Comparison of ENCODE assay signal across 18 cellular contexts in the genomic region with DNA sequence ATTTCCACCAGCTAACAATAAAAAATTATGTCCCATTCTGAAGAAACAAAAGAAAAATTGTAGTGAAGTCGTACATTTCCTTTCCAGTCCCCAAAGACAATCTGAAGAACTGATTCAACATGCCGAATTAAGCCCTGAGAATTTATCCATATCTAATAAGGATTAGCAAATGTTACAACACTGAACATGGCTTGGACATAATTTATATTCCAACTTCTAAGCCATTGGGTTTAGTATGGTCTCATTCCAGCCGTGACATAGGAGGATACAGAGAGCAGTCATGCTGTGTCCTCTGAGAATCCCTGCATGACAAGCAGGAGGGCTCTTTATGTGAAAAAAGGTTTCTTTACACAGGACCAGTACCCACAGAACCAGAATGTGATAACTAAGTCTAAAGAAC.
A peak's percentile ranks its signal among the peaks of the same experiment; 100 is the strongest.
DNase-seq lines count a peak whose midpoint lies in the region; ATAC-seq and TF ChIP-seq lines count a peak whose summit lies in the region.
"Had no signal": no experiment of that assay in that cellular context is flagged by ENCODE, and none has a peak within 500 bp of the region (broad histone marks: within the 10 kb centered on the region; RNA-seq: fewer than 3 reads in every experiment).

No MANE protein-coding gene starts in this region.

- ATAC-seq in gastroesophageal sphincter (peak; percentile 19), sciatic nerve (peak; percentile 39), lower lobe of right lung (no peak)
- ATAC-seq: PC-3 had no signal

- no peaks in the 10 kb centered on the region for H3K9me3 ChIP-seq in BLaER1 treated with 17β-estradiol and CSF1 and Interleukin-3, amounts not matched to agents 10 nM and 100 nM (replicated peaks in 1 of 11)
- H3K9me3 ChIP-seq in OCI-LY1 (ENCODE audit: low read length) (no peaks in the 10 kb centered on the region), gastroesophageal sphincter (no peaks in the 10 kb centered on the region), lower lobe of right lung (no peaks in the 10 kb centered on the region)
- H3K9me3 ChIP-seq: MG63 had no signal

- intact Hi-C loops in sciatic nerve (cut with DNase I), result no loop called here
- intact Hi-C loops in lower lobe of right lung (cut with DNase I), result no loop called here

- no peak overlapping the region for H3K4me3 ChIP-seq in BLaER1 treated with 17β-estradiol and CSF1 and Interleukin-3, amounts not matched to agents 10 nM and 100 nM
- no peak overlapping the region for H3K4me3 ChIP-seq in OCI-LY1 (ENCODE audit: low read depth, low read length, poor library complexity, severe bottlenecking)
- no peak overlapping the region for H3K4me3 ChIP-seq in gastroesophageal sphincter
- H3K4me3 ChIP-seq in lower lobe of right lung, result no peak overlapping the region
- H3K4me3 ChIP-seq: MG63 had no signal

- H3K27ac ChIP-seq in BLaER1 treated with 17β-estradiol and CSF1 and Interleukin-3, amounts not matched to agents 10 nM and 100 nM, result no peak overlapping the region
- H3K27ac ChIP-seq in OCI-LY1 (ENCODE audit: low read depth, low read length, poor library complexity, severe bottlenecking) (peak overlapping the region; percentile 82), gastroesophageal sphincter (peak overlapping the region in 1 of 4 donors; percentile 1), lower lobe of right lung (no peak overlapping the region)

- H3K9ac ChIP-seq in BLaER1 treated with 17β-estradiol and CSF1 and Interleukin-3, amounts not matched to agents 10 nM and 100 nM, result no peak overlapping the region
- peak overlapping the region; percentile 4; the same call in 1 of the 2 replicates for H3K9ac ChIP-seq in OCI-LY1 (ENCODE audit: low read length)

- TF ChIP-seq CTCF in OCI-LY1 (IDR thresholded peaks at IDR 0.05; ENCODE audit: low read length), result no peak
- no peak for TF ChIP-seq CTCF in gastroesophageal sphincter (IDR thresholded peaks at IDR 0.05)
- no peak for TF ChIP-seq CTCF in lower lobe of right lung (IDR thresholded peaks at IDR 0.05)

- H3K36me3 ChIP-seq in BLaER1 treated with 17β-estradiol and CSF1 and Interleukin-3, amounts not matched to agents 10 nM and 100 nM, result no peaks in the 10 kb centered on the region
- H3K36me3 ChIP-seq in OCI-LY1 (ENCODE audit: insufficient read depth, low read length), result no peaks in the 10 kb centered on the region
- H3K36me3 ChIP-seq in gastroesophageal sphincter, result no peaks in the 10 kb centered on the region
- no peaks in the 10 kb centered on the region for H3K36me3 ChIP-seq in lower lobe of right lung
- H3K36me3 ChIP-seq: MG63 had no signal

- TF ChIP-seq POLR2A in gastroesophageal sphincter (IDR thresholded peaks at IDR 0.05), result no peak

- no peak overlapping the region for H2AFZ ChIP-seq in OCI-LY1 (ENCODE audit: low read length)

- H3K79me2 ChIP-seq in OCI-LY1 (ENCODE audit: insufficient read depth, low read length), result no peaks in the 10 kb centered on the region

- H3F3A ChIP-seq in OCI-LY1 (ENCODE audit: insufficient read depth, low read length), result no peaks in the 10 kb centered on the region

- peak overlapping the region in 6 of 11 experiments; percentile 5 to 22 (median 7); a peak in 3 of 22 replicates for H3K4me2 ChIP-seq in BLaER1 treated with 17β-estradiol and CSF1 and Interleukin-3, amounts not matched to agents 10 nM and 100 nM
- peak overlapping the region; percentile 16; the same call in 1 of the 2 replicates for H3K4me2 ChIP-seq in OCI-LY1 (ENCODE audit: low read length)

- peaks cover 0 to 13% (median 10%) of the 10 kb centered on the region in 10 experiments; a peak in 13 of 20 replicates for H3K4me1 ChIP-seq in BLaER1 treated with 17β-estradiol and CSF1 and Interleukin-3, amounts not matched to agents 10 nM and 100 nM
- peaks cover 75% of the 10 kb centered on the region for H3K4me1 ChIP-seq in OCI-LY1 (ENCODE audit: insufficient read depth, low read length, severe bottlenecking)
- H3K4me1 ChIP-seq in gastroesophageal sphincter, result peaks cover 0 to 10% (median 0%) of the 10 kb centered on the region in 3 donors
- H3K4me1 ChIP-seq in lower lobe of right lung, result no peaks in the 10 kb centered on the region

- DNase-seq in sciatic nerve (ENCODE audit: low spot score) (no peak), NCI-H2029 treated with DMSO at 0.1 percent for 48 hours (lab: John Stamatoyannopoulos, UW) (no peak), lower lobe of right lung (no peak), putamen (ENCODE audit: low spot score) (no peak)
- DNase-seq in central memory CD4-positive, alpha-beta T cell, result no peak
- DNase-seq: DMS53, GDM1, H7, NCI-H187, NCI-H2107, NCI-H446 treated with DMSO at 0.1 percent for 48 hours, NCI-H526 treated with DMSO at 0.1 percent for 48 hours, PC-3, Right ventricle myocardium superior had no signal

- no peaks in the 10 kb centered on the region for H4K20me1 ChIP-seq in BLaER1 treated with 17β-estradiol and CSF1 and Interleukin-3, amounts not matched to agents 10 nM and 100 nM
- H4K20me1 ChIP-seq in OCI-LY1 (ENCODE audit: insufficient read depth, low read length), result no peaks in the 10 kb centered on the region

- no peaks in the 10 kb centered on the region for H3K9me2 ChIP-seq in OCI-LY1 (ENCODE audit: low read depth, low read length)

- WGBS in gastroesophageal sphincter (ENCODE audit: low coverage in 1 of 2), 2 donors, result 31 to 42% methylated on average over 2 to 3 of the region's 3 CpGs

- TF ChIP-seq EP300 in gastroesophageal sphincter (IDR thresholded peaks at IDR 0.05), result no peak

- H3K27me3 ChIP-seq in BLaER1 treated with 17β-estradiol and CSF1 and Interleukin-3, amounts not matched to agents 10 nM and 100 nM, result no peaks in the 10 kb centered on the region
- H3K27me3 ChIP-seq in OCI-LY1 (ENCODE audit: insufficient read depth, low read length) (no peaks in the 10 kb centered on the region), gastroesophageal sphincter (no peaks in the 10 kb centered on the region), lower lobe of right lung (ENCODE audit: low read depth) (no peaks in the 10 kb centered on the region)
- H3K27me3 ChIP-seq: MG63 had no signal

Comparison
In these comparisons a context has a peak if more than half of its experiments do, and no peak if none do; other contexts are left out.
1. ATAC-seq: peak in gastroesophageal sphincter (single experiment) and sciatic nerve (single experiment); none in lower lobe of right lung (0 of 2).